1 cellular context compared by ENCODE assay signal in the genomic region with DNA sequence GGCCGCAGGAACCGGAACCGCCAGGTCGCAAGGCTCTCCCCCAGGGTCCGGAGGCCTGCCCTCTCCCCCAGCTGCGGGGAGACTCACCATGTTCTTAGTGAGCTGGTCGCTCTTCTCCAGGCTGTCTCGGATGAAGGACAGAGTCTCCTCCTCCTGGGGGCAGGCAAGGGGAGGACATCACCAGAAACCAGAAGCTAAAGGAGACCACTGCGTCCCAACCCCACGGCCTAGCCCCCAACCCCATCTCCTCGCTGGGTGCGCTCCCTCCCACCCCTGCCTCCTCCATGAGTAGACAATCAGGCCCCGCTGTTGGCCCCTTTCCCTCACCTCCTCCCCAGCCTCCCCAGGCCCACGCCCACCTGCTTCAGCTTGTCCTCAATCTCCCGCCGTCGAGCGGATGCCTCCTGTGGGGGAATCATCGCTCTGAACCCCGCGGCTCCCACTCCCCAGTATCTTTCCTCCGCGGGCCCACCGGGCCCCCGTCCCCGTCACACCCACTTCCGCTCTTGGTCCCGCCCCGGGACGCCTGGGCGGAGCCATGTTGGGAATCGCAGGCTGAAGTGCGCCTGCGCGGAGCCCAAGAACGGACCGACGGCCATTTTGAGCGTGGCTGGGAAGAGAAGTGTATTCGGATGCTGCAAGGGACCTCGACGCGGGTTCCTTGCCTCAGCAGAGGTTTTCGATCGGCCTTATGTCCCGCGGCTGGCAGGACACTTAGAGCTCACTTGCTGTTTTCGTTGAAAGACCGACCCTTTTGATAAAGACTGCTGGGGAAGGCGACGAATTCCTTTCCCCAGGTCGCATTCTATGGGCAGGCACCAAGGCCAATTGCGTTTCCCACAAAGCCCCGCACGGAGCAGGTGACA.
TF ChIP-seq lines count a peak whose summit lies in the region.

A gene with protein sequence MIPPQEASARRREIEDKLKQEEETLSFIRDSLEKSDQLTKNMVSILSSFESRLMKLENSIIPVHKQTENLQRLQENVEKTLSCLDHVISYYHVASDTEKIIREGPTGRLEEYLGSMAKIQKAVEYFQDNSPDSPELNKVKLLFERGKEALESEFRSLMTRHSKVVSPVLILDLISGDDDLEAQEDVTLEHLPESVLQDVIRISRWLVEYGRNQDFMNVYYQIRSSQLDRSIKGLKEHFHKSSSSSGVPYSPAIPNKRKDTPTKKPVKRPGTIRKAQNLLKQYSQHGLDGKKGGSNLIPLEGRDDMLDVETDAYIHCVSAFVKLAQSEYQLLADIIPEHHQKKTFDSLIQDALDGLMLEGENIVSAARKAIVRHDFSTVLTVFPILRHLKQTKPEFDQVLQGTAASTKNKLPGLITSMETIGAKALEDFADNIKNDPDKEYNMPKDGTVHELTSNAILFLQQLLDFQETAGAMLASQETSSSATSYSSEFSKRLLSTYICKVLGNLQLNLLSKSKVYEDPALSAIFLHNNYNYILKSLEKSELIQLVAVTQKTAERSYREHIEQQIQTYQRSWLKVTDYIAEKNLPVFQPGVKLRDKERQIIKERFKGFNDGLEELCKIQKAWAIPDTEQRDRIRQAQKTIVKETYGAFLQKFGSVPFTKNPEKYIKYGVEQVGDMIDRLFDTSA (minus strand): TSS at position 514 of the 866 bp plus-strand sequence. CDS start 95 bp downstream, at position 419.

TF ChIP-seq in K562, 482 proteins besides CTCF, POLR2A, EP300 and RAD21 (continued from another document and continues in another):
- TF ChIP-seq, protein P1, sequence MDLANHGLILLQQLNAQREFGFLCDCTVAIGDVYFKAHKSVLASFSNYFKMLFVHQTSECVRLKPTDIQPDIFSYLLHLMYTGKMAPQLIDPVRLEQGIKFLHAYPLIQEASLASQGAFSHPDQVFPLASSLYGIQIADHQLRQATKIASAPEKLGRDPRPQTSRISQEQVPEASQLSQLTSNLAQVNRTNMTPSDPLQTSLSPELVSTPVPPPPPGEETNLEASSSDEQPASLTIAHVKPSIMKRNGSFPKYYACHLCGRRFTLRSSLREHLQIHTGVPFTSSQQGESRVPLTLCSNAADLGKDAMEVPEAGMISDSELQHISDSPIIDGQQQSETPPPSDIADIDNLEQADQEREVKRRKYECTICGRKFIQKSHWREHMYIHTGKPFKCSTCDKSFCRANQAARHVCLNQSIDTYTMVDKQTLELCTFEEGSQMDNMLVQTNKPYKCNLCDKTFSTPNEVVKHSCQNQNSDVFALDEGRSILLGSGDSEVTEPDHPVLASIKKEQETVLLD (IDR thresholded peaks at IDR 0.05) = peak; percentile 90
- TF ChIP-seq, protein P2, sequence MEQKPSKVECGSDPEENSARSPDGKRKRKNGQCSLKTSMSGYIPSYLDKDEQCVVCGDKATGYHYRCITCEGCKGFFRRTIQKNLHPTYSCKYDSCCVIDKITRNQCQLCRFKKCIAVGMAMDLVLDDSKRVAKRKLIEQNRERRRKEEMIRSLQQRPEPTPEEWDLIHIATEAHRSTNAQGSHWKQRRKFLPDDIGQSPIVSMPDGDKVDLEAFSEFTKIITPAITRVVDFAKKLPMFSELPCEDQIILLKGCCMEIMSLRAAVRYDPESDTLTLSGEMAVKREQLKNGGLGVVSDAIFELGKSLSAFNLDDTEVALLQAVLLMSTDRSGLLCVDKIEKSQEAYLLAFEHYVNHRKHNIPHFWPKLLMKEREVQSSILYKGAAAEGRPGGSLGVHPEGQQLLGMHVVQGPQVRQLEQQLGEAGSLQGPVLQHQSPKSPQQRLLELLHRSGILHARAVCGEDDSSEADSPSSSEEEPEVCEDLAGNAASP (IDR thresholded peaks at IDR 0.05) = no peak
- TF ChIP-seq ASH1L (IDR thresholded peaks at IDR 0.05; ENCODE audit: borderline replicate concordance, low read depth, partially characterized antibody) = no peak
- TF ChIP-seq, protein P3, sequence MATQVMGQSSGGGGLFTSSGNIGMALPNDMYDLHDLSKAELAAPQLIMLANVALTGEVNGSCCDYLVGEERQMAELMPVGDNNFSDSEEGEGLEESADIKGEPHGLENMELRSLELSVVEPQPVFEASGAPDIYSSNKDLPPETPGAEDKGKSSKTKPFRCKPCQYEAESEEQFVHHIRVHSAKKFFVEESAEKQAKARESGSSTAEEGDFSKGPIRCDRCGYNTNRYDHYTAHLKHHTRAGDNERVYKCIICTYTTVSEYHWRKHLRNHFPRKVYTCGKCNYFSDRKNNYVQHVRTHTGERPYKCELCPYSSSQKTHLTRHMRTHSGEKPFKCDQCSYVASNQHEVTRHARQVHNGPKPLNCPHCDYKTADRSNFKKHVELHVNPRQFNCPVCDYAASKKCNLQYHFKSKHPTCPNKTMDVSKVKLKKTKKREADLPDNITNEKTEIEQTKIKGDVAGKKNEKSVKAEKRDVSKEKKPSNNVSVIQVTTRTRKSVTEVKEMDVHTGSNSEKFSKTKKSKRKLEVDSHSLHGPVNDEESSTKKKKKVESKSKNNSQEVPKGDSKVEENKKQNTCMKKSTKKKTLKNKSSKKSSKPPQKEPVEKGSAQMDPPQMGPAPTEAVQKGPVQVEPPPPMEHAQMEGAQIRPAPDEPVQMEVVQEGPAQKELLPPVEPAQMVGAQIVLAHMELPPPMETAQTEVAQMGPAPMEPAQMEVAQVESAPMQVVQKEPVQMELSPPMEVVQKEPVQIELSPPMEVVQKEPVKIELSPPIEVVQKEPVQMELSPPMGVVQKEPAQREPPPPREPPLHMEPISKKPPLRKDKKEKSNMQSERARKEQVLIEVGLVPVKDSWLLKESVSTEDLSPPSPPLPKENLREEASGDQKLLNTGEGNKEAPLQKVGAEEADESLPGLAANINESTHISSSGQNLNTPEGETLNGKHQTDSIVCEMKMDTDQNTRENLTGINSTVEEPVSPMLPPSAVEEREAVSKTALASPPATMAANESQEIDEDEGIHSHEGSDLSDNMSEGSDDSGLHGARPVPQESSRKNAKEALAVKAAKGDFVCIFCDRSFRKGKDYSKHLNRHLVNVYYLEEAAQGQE (CRISPR knock-in tag; IDR thresholded peaks at IDR 0.05; ENCODE audit: low read depth) = 0 out of 2 replicates have a peak, but pooled peaks have one; percentile 54
- TF ChIP-seq, protein P4, sequence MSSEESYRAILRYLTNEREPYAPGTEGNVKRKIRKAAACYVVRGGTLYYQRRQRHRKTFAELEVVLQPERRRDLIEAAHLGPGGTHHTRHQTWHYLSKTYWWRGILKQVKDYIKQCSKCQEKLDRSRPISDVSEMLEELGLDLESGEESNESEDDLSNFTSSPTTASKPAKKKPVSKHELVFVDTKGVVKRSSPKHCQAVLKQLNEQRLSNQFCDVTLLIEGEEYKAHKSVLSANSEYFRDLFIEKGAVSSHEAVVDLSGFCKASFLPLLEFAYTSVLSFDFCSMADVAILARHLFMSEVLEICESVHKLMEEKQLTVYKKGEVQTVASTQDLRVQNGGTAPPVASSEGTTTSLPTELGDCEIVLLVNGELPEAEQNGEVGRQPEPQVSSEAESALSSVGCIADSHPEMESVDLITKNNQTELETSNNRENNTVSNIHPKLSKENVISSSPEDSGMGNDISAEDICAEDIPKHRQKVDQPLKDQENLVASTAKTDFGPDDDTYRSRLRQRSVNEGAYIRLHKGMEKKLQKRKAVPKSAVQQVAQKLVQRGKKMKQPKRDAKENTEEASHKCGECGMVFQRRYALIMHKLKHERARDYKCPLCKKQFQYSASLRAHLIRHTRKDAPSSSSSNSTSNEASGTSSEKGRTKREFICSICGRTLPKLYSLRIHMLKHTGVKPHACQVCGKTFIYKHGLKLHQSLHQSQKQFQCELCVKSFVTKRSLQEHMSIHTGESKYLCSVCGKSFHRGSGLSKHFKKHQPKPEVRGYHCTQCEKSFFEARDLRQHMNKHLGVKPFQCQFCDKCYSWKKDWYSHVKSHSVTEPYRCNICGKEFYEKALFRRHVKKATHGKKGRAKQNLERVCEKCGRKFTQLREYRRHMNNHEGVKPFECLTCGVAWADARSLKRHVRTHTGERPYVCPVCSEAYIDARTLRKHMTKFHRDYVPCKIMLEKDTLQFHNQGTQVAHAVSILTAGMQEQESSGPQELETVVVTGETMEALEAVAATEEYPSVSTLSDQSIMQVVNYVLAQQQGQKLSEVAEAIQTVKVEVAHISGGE (CRISPR knock-in tag; IDR thresholded peaks at IDR 0.05) = peak in 2 of 3 experiments; percentile 20 to 84; a peak in 2 of 6 replicates
- no peak for TF ChIP-seq RNF2 (IDR thresholded peaks at IDR 0.05)
- TF ChIP-seq CBX8 (IDR thresholded peaks at IDR 0.05; ENCODE audit: borderline replicate concordance, extremely low read depth, low read depth, low read length, poor library complexity, severe bottlenecking) = no peak
- no peak for TF ChIP-seq NELFE (IDR thresholded peaks at IDR 0.05; ENCODE audit: insufficient read depth, insufficient read length)
- 0 out of 2 replicates have a peak, but pooled peaks have one; percentile 9 for TF ChIP-seq TEAD2 (tag; IDR thresholded peaks at IDR 0.05)
- TF ChIP-seq HDAC8 (tag; IDR thresholded peaks at IDR 0.05) = peak; percentile 56; the same call in 1 of the 2 replicates
- TF ChIP-seq KLF13 (tag; IDR thresholded peaks at IDR 0.05; ENCODE audit: borderline replicate concordance, low read depth) = no peak; the same call in 1 of the 2 replicates
- no peak for TF ChIP-seq HMG20A (CRISPR knock-in tag; conservative IDR thresholded peaks at IDR 0.05)
- no peak for TF ChIP-seq FOXM1 (IDR thresholded peaks at IDR 0.05; ENCODE audit: low read depth)
- 0 out of 2 replicates have a peak, but pooled peaks have one; percentile 24 for TF ChIP-seq FOXM1 (CRISPR knock-in tag; IDR thresholded peaks at IDR 0.05; ENCODE audit: low read depth)
- no peak for TF ChIP-seq XRCC3 (IDR thresholded peaks at IDR 0.05)
- no peak for TF ChIP-seq ZNF224 (CRISPR knock-in tag; IDR thresholded peaks at IDR 0.05)
- no peak for TF ChIP-seq MAFF (IDR thresholded peaks at IDR 0.05; ENCODE audit: low read length)
- no peak for TF ChIP-seq MYC (IDR thresholded peaks at IDR 0.05; ENCODE audit: low read depth, low read length)
- peak; percentile 56; the same call in 1 of the 2 replicates for TF ChIP-seq MYC (CRISPR knock-in tag; IDR thresholded peaks at IDR 0.05; ENCODE audit: borderline replicate concordance, low read depth)
- TF ChIP-seq TBP (optimal IDR thresholded peaks at IDR 0.05; ENCODE audit: low read depth, low read length) = peak; percentile 67
- TF ChIP-seq NCOA1 (IDR thresholded peaks at IDR 0.05; ENCODE audit: low read depth) = 0 out of 2 replicates have a peak, but pooled peaks have one; percentile 25
- TF ChIP-seq KHSRP (IDR thresholded peaks at IDR 0.05) = no peak
- TF ChIP-seq, protein P5, sequence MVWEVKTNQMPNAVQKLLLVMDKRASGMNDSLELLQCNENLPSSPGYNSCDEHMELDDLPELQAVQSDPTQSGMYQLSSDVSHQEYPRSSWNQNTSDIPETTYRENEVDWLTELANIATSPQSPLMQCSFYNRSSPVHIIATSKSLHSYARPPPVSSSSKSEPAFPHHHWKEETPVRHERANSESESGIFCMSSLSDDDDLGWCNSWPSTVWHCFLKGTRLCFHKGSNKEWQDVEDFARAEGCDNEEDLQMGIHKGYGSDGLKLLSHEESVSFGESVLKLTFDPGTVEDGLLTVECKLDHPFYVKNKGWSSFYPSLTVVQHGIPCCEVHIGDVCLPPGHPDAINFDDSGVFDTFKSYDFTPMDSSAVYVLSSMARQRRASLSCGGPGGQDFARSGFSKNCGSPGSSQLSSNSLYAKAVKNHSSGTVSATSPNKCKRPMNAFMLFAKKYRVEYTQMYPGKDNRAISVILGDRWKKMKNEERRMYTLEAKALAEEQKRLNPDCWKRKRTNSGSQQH (CRISPR knock-in tag; IDR thresholded peaks at IDR 0.05) = no peak
- TF ChIP-seq ZBTB7A (IDR thresholded peaks at IDR 0.05; ENCODE audit: borderline replicate concordance, control insufficient read depth, low read depth, low read length) = peak; percentile 91
- no peak for TF ChIP-seq ARID2 (IDR thresholded peaks at IDR 0.05)
- 0 out of 4 replicates have a peak, but pooled peaks of 1 of the 2 experiments have one; percentile 23 for TF ChIP-seq SRF (CRISPR knock-in tag; IDR thresholded peaks at IDR 0.05)
- peak; percentile 82 for TF ChIP-seq PHF20 (IDR thresholded peaks at IDR 0.05; ENCODE audit: partially characterized antibody)
- TF ChIP-seq, protein P6, sequence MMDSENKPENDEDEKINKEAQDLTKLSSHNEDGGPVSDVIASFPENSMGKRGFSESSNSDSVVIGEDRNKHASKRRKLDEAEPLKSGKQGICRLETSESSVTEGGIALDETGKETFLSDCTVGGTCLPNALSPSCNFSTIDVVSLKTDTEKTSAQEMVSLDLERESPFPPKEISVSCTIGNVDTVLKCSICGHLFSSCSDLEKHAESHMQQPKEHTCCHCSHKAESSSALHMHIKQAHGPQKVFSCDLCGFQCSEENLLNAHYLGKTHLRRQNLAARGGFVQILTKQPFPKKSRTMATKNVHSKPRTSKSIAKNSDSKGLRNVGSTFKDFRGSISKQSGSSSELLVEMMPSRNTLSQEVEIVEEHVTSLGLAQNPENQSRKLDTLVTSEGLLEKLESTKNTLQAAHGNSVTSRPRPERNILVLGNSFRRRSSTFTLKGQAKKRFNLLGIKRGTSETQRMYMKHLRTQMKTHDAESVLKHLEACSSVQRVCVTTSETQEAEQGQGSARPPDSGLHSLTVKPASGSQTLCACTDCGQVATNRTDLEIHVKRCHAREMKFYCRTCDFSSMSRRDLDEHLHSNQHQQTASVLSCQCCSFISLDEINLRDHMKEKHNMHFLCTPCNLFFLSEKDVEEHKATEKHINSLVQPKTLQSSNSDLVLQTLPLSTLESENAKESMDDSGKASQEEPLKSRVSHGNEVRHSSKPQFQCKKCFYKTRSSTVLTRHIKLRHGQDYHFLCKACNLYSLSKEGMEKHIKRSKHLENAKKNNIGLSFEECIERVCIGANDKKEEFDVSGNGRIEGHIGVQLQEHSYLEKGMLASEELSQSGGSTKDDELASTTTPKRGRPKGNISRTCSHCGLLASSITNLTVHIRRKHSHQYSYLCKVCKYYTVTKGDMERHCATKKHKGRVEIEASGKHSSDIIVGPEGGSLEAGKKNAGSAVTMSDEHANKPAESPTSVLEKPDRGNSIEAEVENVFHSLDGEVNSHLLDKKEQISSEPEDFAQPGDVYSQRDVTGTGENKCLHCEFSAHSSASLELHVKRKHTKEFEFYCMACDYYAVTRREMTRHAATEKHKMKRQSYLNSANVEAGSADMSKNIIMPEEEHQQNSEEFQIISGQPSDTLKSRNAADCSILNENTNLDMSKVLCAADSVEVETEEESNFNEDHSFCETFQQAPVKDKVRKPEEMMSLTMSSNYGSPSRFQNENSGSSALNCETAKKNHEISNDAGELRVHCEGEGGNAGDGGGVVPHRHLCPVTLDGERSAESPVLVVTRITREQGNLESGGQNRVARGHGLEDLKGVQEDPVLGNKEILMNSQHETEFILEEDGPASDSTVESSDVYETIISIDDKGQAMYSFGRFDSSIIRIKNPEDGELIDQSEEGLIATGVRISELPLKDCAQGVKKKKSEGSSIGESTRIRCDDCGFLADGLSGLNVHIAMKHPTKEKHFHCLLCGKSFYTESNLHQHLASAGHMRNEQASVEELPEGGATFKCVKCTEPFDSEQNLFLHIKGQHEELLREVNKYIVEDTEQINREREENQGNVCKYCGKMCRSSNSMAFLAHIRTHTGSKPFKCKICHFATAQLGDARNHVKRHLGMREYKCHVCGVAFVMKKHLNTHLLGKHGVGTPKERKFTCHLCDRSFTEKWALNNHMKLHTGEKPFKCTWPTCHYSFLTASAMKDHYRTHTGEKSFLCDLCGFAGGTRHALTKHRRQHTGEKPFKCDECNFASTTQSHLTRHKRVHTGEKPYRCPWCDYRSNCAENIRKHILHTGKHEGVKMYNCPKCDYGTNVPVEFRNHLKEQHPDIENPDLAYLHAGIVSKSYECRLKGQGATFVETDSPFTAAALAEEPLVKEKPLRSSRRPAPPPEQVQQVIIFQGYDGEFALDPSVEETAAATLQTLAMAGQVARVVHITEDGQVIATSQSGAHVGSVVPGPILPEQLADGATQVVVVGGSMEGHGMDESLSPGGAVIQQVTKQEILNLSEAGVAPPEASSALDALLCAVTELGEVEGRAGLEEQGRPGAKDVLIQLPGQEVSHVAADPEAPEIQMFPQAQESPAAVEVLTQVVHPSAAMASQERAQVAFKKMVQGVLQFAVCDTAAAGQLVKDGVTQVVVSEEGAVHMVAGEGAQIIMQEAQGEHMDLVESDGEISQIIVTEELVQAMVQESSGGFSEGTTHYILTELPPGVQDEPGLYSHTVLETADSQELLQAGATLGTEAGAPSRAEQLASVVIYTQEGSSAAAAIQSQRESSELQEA (IDR thresholded peaks at IDR 0.05; ENCODE audit: low read depth) = peak; percentile 90
